In genomic region chrX:9770319-9770718, GRCh38 we compare ENCODE assay signal across 25 cellular contexts. TPM values are rescaled to one million over a fixed set of nuclear protein-coding genes. Genes with fewer than 3 reads are reported as not detected.
DNase-seq lines count a peak whose midpoint lies in the region; ATAC-seq, FAIRE-seq and TF ChIP-seq lines count a peak whose summit lies in the region.
"Had no signal": no experiment of that assay in that cellular context is flagged by ENCODE, and none has a peak within 500 bp of the region (broad histone marks: within the 10 kb centered on the region; RNA-seq: fewer than 3 reads in every experiment).

No MANE protein-coding gene starts in this region.

- H3K27me3 Mint-ChIP-seq in astrocyte (ENCODE audit: low read depth, unreplicated experiment) = peaks cover 5% of the 10 kb centered on the region
- peaks cover 48% of the 10 kb centered on the region for H3K27me3 Mint-ChIP-seq in activated T-cell treated with anti-CD3 and anti-CD28 coated beads, Interleukin-2, amount 50 U/mL, for 24 hours
- H3K27me3 Mint-ChIP-seq in activated T-helper 17 cell treated with anti-CD3 and anti-CD28 coated beads, Interleukin-2, amount 50 U/mL, for 72 hours = peaks cover 6% of the 10 kb centered on the region

- H3K4me3 Mint-ChIP-seq in astrocyte (ENCODE audit: unreplicated experiment) = no peak overlapping the region
- no peak overlapping the region for H3K4me3 Mint-ChIP-seq in activated T-cell treated with anti-CD3 and anti-CD28 coated beads, Interleukin-2, amount 50 U/mL, for 24 hours
- H3K4me3 Mint-ChIP-seq in activated T-helper 17 cell treated with anti-CD3 and anti-CD28 coated beads, Interleukin-2, amount 50 U/mL, for 72 hours = no peak overlapping the region
- H3K4me3 Mint-ChIP-seq: memory B cell; naive thymus-derived CD8-positive, alpha-beta T cell; stimulated activated naive CD8-positive, alpha-beta T cell treated with anti-CD3 and anti-CD28 coated beads, Interleukin-15, Interleukin-2, amounts not matched to agents 100 ng/mL and 50 ng/mL, for 24 hours; type B pancreatic cell had no signal

- DNase-seq in EL (peak; percentile 9), Karpas-422 (peak; percentile 52), astrocyte (ENCODE audit: low read depth) (no peak), keratinocyte (ENCODE audit: low read depth, low spot score) (no peak), NCI-H146 treated with DMSO at 0.1 percent for 48 hours (lab: John Stamatoyannopoulos, UW; ENCODE audit: unreplicated experiment) (no peak), RPMI8226 (no peak)
- no peak for DNase-seq in activated T-cell treated with anti-CD3 and anti-CD28 coated beads, Interleukin-2, amount 50 U/mL, for 24 hours
- DNase-seq: activated CD4-positive, alpha-beta T cell treated with anti-CD3 and anti-CD28 coated beads, Interleukin-2, amount 50 U/mL, for 1 hour; activated naive CD4-positive, alpha-beta T cell treated with Interleukin-2 at 50 U/mL for 16 hours; aorta; foreskin fibroblast; GOT3; hypothalamus; islet precursor cell; MG63; naive thymus-derived CD8-positive, alpha-beta T cell; NCI-H187 treated with DMSO at 0.1 percent for 48 hours; NCI-H446 treated with DMSO at 0.1 percent for 48 hours had no signal

- H3K4me1 Mint-ChIP-seq in astrocyte (ENCODE audit: low read depth, unreplicated experiment) = peaks cover 3% of the 10 kb centered on the region
- no peaks in the 10 kb centered on the region for H3K4me1 Mint-ChIP-seq in activated T-cell treated with anti-CD3 and anti-CD28 coated beads, Interleukin-2, amount 50 U/mL, for 24 hours (ENCODE audit: low read depth)
- no peaks in the 10 kb centered on the region for H3K4me1 Mint-ChIP-seq in activated T-helper 17 cell treated with anti-CD3 and anti-CD28 coated beads, Interleukin-2, amount 50 U/mL, for 72 hours
- H3K4me1 Mint-ChIP-seq: memory B cell had no signal

- H3K27ac ChIP-seq in Karpas-422 (ENCODE audit: low read length) (no peak overlapping the region), astrocyte (ENCODE audit: low read depth, low read length) (no peak overlapping the region), keratinocyte (ENCODE audit: control insufficient read depth, insufficient read depth, low read length) (no peak overlapping the region)

- H3K36me3 ChIP-seq in Karpas-422 (ENCODE audit: insufficient read depth, low read length) (no peaks in the 10 kb centered on the region), astrocyte (ENCODE audit: insufficient read depth, low read length) (no peaks in the 10 kb centered on the region), keratinocyte (ENCODE audit: control insufficient read depth in 2 of 2, extremely low read depth in 1 of 2, insufficient read depth in 2 of 2, low read length in 2 of 2) (no peaks in the 10 kb centered on the region)
- H3K36me3 ChIP-seq: MG63 had no signal

- no peak overlapping the region for H2AFZ ChIP-seq in Karpas-422 (ENCODE audit: low read length)
- no peak overlapping the region for H2AFZ ChIP-seq in astrocyte (ENCODE audit: low read depth, low read length)
- H2AFZ ChIP-seq in keratinocyte (ENCODE audit: control insufficient read depth, low read length) = peak overlapping the region; percentile 70

- no peaks in the 10 kb centered on the region for H3K9me2 ChIP-seq in Karpas-422 (replicated peaks; ENCODE audit: insufficient read depth, low read length)

- ATAC-seq in activated T-helper 17 cell treated with anti-CD3 and anti-CD28 coated beads, Interleukin-2, amount 50 U/mL, for 72 hours (replicated peaks) = no peak
- ATAC-seq: naive thymus-derived CD8-positive, alpha-beta T cell had no signal

- H3K79me2 ChIP-seq in Karpas-422 (ENCODE audit: low read length) = no peaks in the 10 kb centered on the region
- no peaks in the 10 kb centered on the region for H3K79me2 ChIP-seq in astrocyte (ENCODE audit: insufficient read depth, low read length)
- H3K79me2 ChIP-seq in keratinocyte (ENCODE audit: control insufficient read depth, insufficient read depth, low read length) = no peaks in the 10 kb centered on the region

- H3K9me3 Mint-ChIP-seq in astrocyte (ENCODE audit: unreplicated experiment) = no peaks in the 10 kb centered on the region
- H3K9me3 Mint-ChIP-seq in activated T-cell treated with anti-CD3 and anti-CD28 coated beads, Interleukin-2, amount 50 U/mL, for 24 hours = no peaks in the 10 kb centered on the region
- no peaks in the 10 kb centered on the region for H3K9me3 Mint-ChIP-seq in activated T-helper 17 cell treated with anti-CD3 and anti-CD28 coated beads, Interleukin-2, amount 50 U/mL, for 72 hours
- H3K9me3 Mint-ChIP-seq: memory B cell; stimulated activated naive CD8-positive, alpha-beta T cell treated with anti-CD3 and anti-CD28 coated beads, Interleukin-15, Interleukin-2, amounts not matched to agents 100 ng/mL and 50 ng/mL, for 24 hours; type B pancreatic cell had no signal

- H3K9me1 ChIP-seq in keratinocyte (ENCODE audit: control insufficient read depth, extremely low read depth, insufficient read depth, low read length) = no peaks in the 10 kb centered on the region

- H3K9ac ChIP-seq in Karpas-422 (ENCODE audit: low read length) (no peak overlapping the region), astrocyte (ENCODE audit: low read length) (no peak overlapping the region), keratinocyte (ENCODE audit: control insufficient read depth, extremely low read depth, insufficient read depth, low read length) (no peak overlapping the region)

- TF ChIP-seq CTCF in astrocyte (IDR thresholded peaks at IDR 0.05; ENCODE audit: insufficient read depth, low read depth, low read length) (no peak), keratinocyte (optimal IDR thresholded peaks at IDR 0.05 in 1 of 3, IDR thresholded peaks at IDR 0.05 in 1 of 3, conservative IDR thresholded peaks at IDR 0.05 in 1 of 3; ENCODE audit: extremely low read depth in 1 of 3, insufficient read depth in 2 of 3, low read length in 3 of 3) (no peak)

- H4K20me1 ChIP-seq in Karpas-422 (ENCODE audit: insufficient read depth, low read depth, low read length) = no peaks in the 10 kb centered on the region
- H4K20me1 ChIP-seq in astrocyte (ENCODE audit: insufficient read depth, low read length) = no peaks in the 10 kb centered on the region
- H4K20me1 ChIP-seq in keratinocyte (ENCODE audit: control insufficient read depth, extremely low read depth, insufficient read depth, low read length) = no peaks in the 10 kb centered on the region

- H3K4me1 ChIP-seq in Karpas-422 (ENCODE audit: low read length) (peaks cover 35% of the 10 kb centered on the region), astrocyte (ENCODE audit: insufficient read depth, low read length) (no peaks in the 10 kb centered on the region), keratinocyte (ENCODE audit: control insufficient read depth, extremely low read depth, insufficient read depth, low read length) (peaks cover 4% of the 10 kb centered on the region)

- H3K27ac Mint-ChIP-seq in astrocyte (ENCODE audit: unreplicated experiment) = no peak overlapping the region
- no peak overlapping the region for H3K27ac Mint-ChIP-seq in activated T-cell treated with anti-CD3 and anti-CD28 coated beads, Interleukin-2, amount 50 U/mL, for 24 hours
- H3K27ac Mint-ChIP-seq in activated T-helper 17 cell treated with anti-CD3 and anti-CD28 coated beads, Interleukin-2, amount 50 U/mL, for 72 hours = no peak overlapping the region
- H3K27ac Mint-ChIP-seq: memory B cell; naive thymus-derived CD8-positive, alpha-beta T cell; stimulated activated naive CD8-positive, alpha-beta T cell treated with anti-CD3 and anti-CD28 coated beads, Interleukin-15, Interleukin-2, amounts not matched to agents 100 ng/mL and 50 ng/mL, for 24 hours; type B pancreatic cell had no signal

- peak; percentile 41 for FAIRE-seq in astrocyte (lab: Jason Lieb, UNC)
- no peak for FAIRE-seq in keratinocyte (lab: Jason Lieb, UNC)
- FAIRE-seq: G401.6, GM19239 had no signal

- H3K27me3 ChIP-seq in Karpas-422 (ENCODE audit: low read length) (no peaks in the 10 kb centered on the region), astrocyte (ENCODE audit: insufficient read depth, low read length) (peaks cover 4% of the 10 kb centered on the region), keratinocyte (ENCODE audit: control insufficient read depth, extremely low read depth, insufficient read depth, low read length) (no peaks in the 10 kb centered on the region)
- H3K27me3 ChIP-seq: MG63 had no signal

- H3K4me3 ChIP-seq in Karpas-422 (ENCODE audit: low read length) (no peak overlapping the region), astrocyte (ENCODE audit: insufficient read depth, low read depth, low read length) (no peak overlapping the region), keratinocyte (ENCODE audit: control insufficient read depth in 2 of 3, extremely low read depth in 1 of 3, insufficient read depth in 2 of 3, low read depth in 1 of 3, low read length in 3 of 3) (no peak overlapping the region)
- H3K4me3 ChIP-seq: MG63 had no signal

- no peak overlapping the region for H3K4me2 ChIP-seq in Karpas-422 (ENCODE audit: low read depth, low read length, poor library complexity, severe bottlenecking)
- H3K4me2 ChIP-seq in astrocyte (ENCODE audit: low read length) = no peak overlapping the region
- H3K4me2 ChIP-seq in keratinocyte (ENCODE audit: control insufficient read depth, extremely low read depth, insufficient read depth, low read depth, low read length) = no peak overlapping the region

- no peaks in the 10 kb centered on the region for H3K9me3 ChIP-seq in Karpas-422 (ENCODE audit: low read length)
- no peaks in the 10 kb centered on the region for H3K9me3 ChIP-seq in astrocyte (ENCODE audit: insufficient read depth, low read depth, low read length)
- H3K9me3 ChIP-seq in keratinocyte (ENCODE audit: control insufficient read depth, low read depth, low read length) = no peaks in the 10 kb centered on the region
- H3K9me3 ChIP-seq: MG63 had no signal

- dilution Hi-C loops in keratinocyte (cut with MboI; ENCODE audit: extremely low pct_ligation_motif_present, low sequenced_read_pairs) = no loop called here

- H3K36me3 Mint-ChIP-seq in astrocyte (ENCODE audit: low read depth, unreplicated experiment) = no peaks in the 10 kb centered on the region
- no peaks in the 10 kb centered on the region for H3K36me3 Mint-ChIP-seq in activated T-cell treated with anti-CD3 and anti-CD28 coated beads, Interleukin-2, amount 50 U/mL, for 24 hours (ENCODE audit: low read depth)
- H3K36me3 Mint-ChIP-seq in activated T-helper 17 cell treated with anti-CD3 and anti-CD28 coated beads, Interleukin-2, amount 50 U/mL, for 72 hours (ENCODE audit: low read depth) = no peaks in the 10 kb centered on the region
- H3K36me3 Mint-ChIP-seq: memory B cell; naive thymus-derived CD8-positive, alpha-beta T cell; type B pancreatic cell had no signal

RNA-seq across cellular contexts. Expression of gene GPR143, which starts 4.7 kb away (rescaled TPM):
- total RNA-seq in Karpas-422 (2014; rRNA removed; shearing (Covaris generic); ENCODE audit: low replicate concordance) = not detected in 2 replicates
- total RNA-seq in astrocyte = 1.8 and 3.0 TPM in 2 replicates
- polyA plus RNA-seq in keratinocyte = 0.28 to 0.62 TPM (median 0.33 TPM) in 3 replicates
- 0.54 TPM for polyA plus RNA-seq in keratinocyte (2011; ENCODE audit: low read depth)
- polyA plus RNA-seq in keratinocyte (2011; cell fraction: cytosol; rRNA removed) = 0.39 and 0.51 TPM in 2 replicates
- polyA plus RNA-seq in keratinocyte (2011; cell fraction: nucleus; rRNA removed) = 0.43 and 0.75 TPM in 2 replicates
- polyA plus RNA-seq in keratinocyte (2012; ENCODE audit: low replicate concordance) = 0.32 and 0.44 TPM in 2 replicates
- 0.13 to 4.4 TPM (median 1.1 TPM) in 3 replicates for polyA minus RNA-seq in keratinocyte
- 2.7 TPM for polyA minus RNA-seq in keratinocyte (2011; cell fraction: cytosol; rRNA and poly(A)+ RNA removed)
- 0.85 TPM in 1 of 2 replicates, not detected in the other for polyA minus RNA-seq in keratinocyte (2011; cell fraction: nucleus; rRNA and poly(A)+ RNA removed)
- total RNA-seq in activated T-helper 17 cell treated with anti-CD3 and anti-CD28 coated beads, Interleukin-2, amount 50 U/mL, for 72 hours = not detected
- total RNA-seq: HT-29; naive thymus-derived CD8-positive, alpha-beta T cell had no signal
- polyA plus RNA-seq: naive thymus-derived CD8-positive, alpha-beta T cell had no signal

RNA-seq across cellular contexts. Expression of gene SHROOM2, which starts 15.9 kb away (rescaled TPM):
- 0.11 and 0.15 TPM in 2 replicates for total RNA-seq in Karpas-422 (2014; rRNA removed; shearing (Covaris generic); ENCODE audit: low replicate concordance)
- total RNA-seq in astrocyte = 15.9 and 16.0 TPM in 2 replicates
- 1.8 to 6.6 TPM (median 3.3 TPM) in 3 replicates for polyA plus RNA-seq in keratinocyte
- 4.2 TPM for polyA plus RNA-seq in keratinocyte (2011; ENCODE audit: low read depth)
- 2.9 and 3.5 TPM in 2 replicates for polyA plus RNA-seq in keratinocyte (2011; cell fraction: cytosol; rRNA removed)
- 6.8 and 8.1 TPM in 2 replicates for polyA plus RNA-seq in keratinocyte (2011; cell fraction: nucleus; rRNA removed)
- polyA plus RNA-seq in keratinocyte (2012; ENCODE audit: low replicate concordance) = 3.0 and 9.2 TPM in 2 replicates
- polyA minus RNA-seq in keratinocyte = 3.3 to 5.6 TPM (median 5.6 TPM) in 3 replicates
- 5.0 TPM for polyA minus RNA-seq in keratinocyte (2011; cell fraction: cytosol; rRNA and poly(A)+ RNA removed)
- 4.0 and 6.6 TPM in 2 replicates for polyA minus RNA-seq in keratinocyte (2011; cell fraction: nucleus; rRNA and poly(A)+ RNA removed)
- total RNA-seq in activated T-helper 17 cell treated with anti-CD3 and anti-CD28 coated beads, Interleukin-2, amount 50 U/mL, for 72 hours = not detected
- total RNA-seq: HT-29; naive thymus-derived CD8-positive, alpha-beta T cell had no signal
- polyA plus RNA-seq: naive thymus-derived CD8-positive, alpha-beta T cell had no signal

Comparison
In these comparisons a context has a peak if more than half of its experiments do, and no peak if none do; other contexts are left out.
1. DNase-seq: peak in EL (single experiment) and Karpas-422 (single experiment); none in astrocyte (single experiment), keratinocyte (single experiment), activated T-cell treated with anti-CD3 and anti-CD28 coated beads, Interleukin-2, amount 50 U/mL, for 24 hours (single experiment), NCI-H146 treated with DMSO at 0.1 percent for 48 hours (single experiment) and RPMI8226 (single experiment).
2. RNA of gene SHROOM2, which starts 15.9 kb away (total RNA-seq): 15.9 to 16.0 TPM in astrocyte; 0.11 to 0.15 TPM in Karpas-422 and not detected in activated T-helper 17 cell treated with anti-CD3 and anti-CD28 coated beads, Interleukin-2, amount 50 U/mL, for 72 hours; every median in the first group is over 10 times any median in the second.